ENCODE assay signal across 24 cellular contexts in the genomic region with DNA sequence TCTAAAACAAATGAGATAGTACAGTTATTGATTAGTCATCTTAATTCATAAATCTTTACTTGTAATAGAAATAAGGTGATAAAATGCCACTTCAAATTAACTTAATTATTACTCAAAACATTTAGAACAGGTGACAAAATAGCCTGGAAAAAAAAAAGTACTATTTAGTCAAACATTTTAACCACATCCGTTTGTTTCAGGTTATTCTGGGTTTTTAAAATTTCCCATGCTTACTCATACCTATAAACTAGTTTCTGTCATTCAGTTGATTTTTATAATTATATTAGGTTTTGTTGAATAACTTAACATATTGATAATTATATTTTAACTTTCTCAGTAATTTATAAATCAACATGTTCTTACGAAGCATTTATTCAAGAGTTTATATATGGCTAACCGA.
"Had no signal": no experiment of that assay in that cellular context is flagged by ENCODE, and none has a peak within 500 bp of the region (broad histone marks: within the 10 kb centered on the region; RNA-seq: fewer than 3 reads in every experiment).

No MANE protein-coding gene starts in this region.

- H3K9me3 ChIP-seq: lower lobe of right lung, prostate gland, right atrium auricular region, thoracic aorta, transverse colon, upper lobe of right lung, uterus had no signal

- H3K9me3 Mint-ChIP-seq: neural crest cell had no signal

- H3K4me1 ChIP-seq: lower lobe of right lung, prostate gland, right atrium auricular region, transverse colon, upper lobe of right lung, uterus had no signal

- H3K27me3 ChIP-seq: dorsolateral prefrontal cortex, right atrium auricular region, transverse colon, upper lobe of right lung, uterus had no signal

- H3K27ac Mint-ChIP-seq: immature natural killer cell; natural killer cell; stimulated activated memory B cell treated with anti-CD40 and anti-IgM and Interleukin-4, amounts not matched to agents 10 μg/mL and 1 μg/mL and 100 μg/mL, for 72 hours had no signal

- DNase-seq: dorsolateral prefrontal cortex; effector CD4-positive, alpha-beta T cell; hypothalamus; immature natural killer cell; islet precursor cell; left ventricle myocardium superior; lower lobe of right lung; natural killer cell; nucleus accumbens; stimulated activated CD4-positive, alpha-beta T cell treated with anti-CD3 and anti-CD28 coated beads, Interleukin-12 subunit alpha, Interleukin-12 subunit beta, amount 100 ng/mL, for 4 hours; stimulated activated CD4-positive, alpha-beta T cell treated with anti-CD3 and anti-CD28 coated beads, Interleukin-1b, Interleukin-23, amount 100 ng/mL, for 48 hours; stimulated activated CD4-positive, alpha-beta T cell treated with anti-CD3 and anti-CD28 coated beads, Interleukin-4, amount 100 ng/mL, for 4 hours; stimulated activated naive CD8-positive, alpha-beta T cell treated with anti-CD3 and anti-CD28 coated beads, Interleukin-15, Interleukin-2, amounts not matched to agents 100 U/mL and 50 U/mL, for 24 hours; substantia nigra; transverse colon; upper lobe of right lung; uterus had no signal

- H3K4me1 Mint-ChIP-seq: immature natural killer cell; natural killer cell; neural crest cell; stimulated activated memory B cell treated with anti-CD40 and anti-IgM and Interleukin-4, amounts not matched to agents 10 μg/mL and 1 μg/mL and 100 μg/mL, for 72 hours had no signal

- H3K36me3 Mint-ChIP-seq: stimulated activated memory B cell treated with anti-CD40 and anti-IgM and Interleukin-4, amounts not matched to agents 10 μg/mL and 1 μg/mL and 100 μg/mL, for 72 hours had no signal

- H3K4me3 Mint-ChIP-seq: immature natural killer cell; natural killer cell; neural crest cell; stimulated activated memory B cell treated with anti-CD40 and anti-IgM and Interleukin-4, amounts not matched to agents 10 μg/mL and 1 μg/mL and 100 μg/mL, for 72 hours had no signal

- H3K36me3 ChIP-seq: lower lobe of right lung, prostate gland, right atrium auricular region, thoracic aorta, transverse colon, upper lobe of right lung, uterus had no signal

- ATAC-seq: left ventricle myocardium superior; lower lobe of right lung; natural killer cell; sciatic nerve; stimulated activated memory B cell treated with anti-CD40 and anti-IgM and Interleukin-4, amounts not matched to agents 10 μg/mL and 1 μg/mL and 100 μg/mL, for 72 hours; stimulated activated naive CD8-positive, alpha-beta T cell treated with anti-CD3 and anti-CD28 coated beads, Interleukin-15, Interleukin-2, amounts not matched to agents 100 U/mL and 50 U/mL, for 24 hours; upper lobe of right lung had no signal

- H3K4me3 ChIP-seq: dorsolateral prefrontal cortex, lower lobe of right lung, prostate gland, right atrium auricular region, smooth muscle cell, thoracic aorta, transverse colon, upper lobe of right lung, uterus had no signal

- H3K27ac ChIP-seq: dorsolateral prefrontal cortex, lower lobe of right lung, prostate gland, right atrium auricular region, thoracic aorta, transverse colon, upper lobe of right lung, uterus had no signal

- H3K27me3 Mint-ChIP-seq: stimulated activated memory B cell treated with anti-CD40 and anti-IgM and Interleukin-4, amounts not matched to agents 10 μg/mL and 1 μg/mL and 100 μg/mL, for 72 hours had no signal

- H3K4me2 ChIP-seq: smooth muscle cell had no signal
